8 cellular contexts compared by ENCODE assay signal in genomic region chr19:2061093-2061935, GRCh38. TPM values are rescaled to one million over a fixed set of nuclear protein-coding genes. Genes with fewer than 3 reads are reported as not detected.
DNase-seq lines count a peak whose midpoint lies in the region; ATAC-seq and TF ChIP-seq lines count a peak whose summit lies in the region.

No MANE protein-coding gene starts in this region.

- no peaks in the 10 kb centered on the region for H3K27me3 Mint-ChIP-seq in IgD-negative memory B cell

- H3K36me3 Mint-ChIP-seq in IgD-negative memory B cell = peaks cover 1% of the 10 kb centered on the region

- H3K4me1 Mint-ChIP-seq in IgD-negative memory B cell = peaks cover 6 to 26% (median 20%) of the 10 kb centered on the region in 3 donors

- ATAC-seq in GM21529 (IDR thresholded peaks at IDR 0.05; ENCODE audit: unreplicated experiment) = peak; percentile 66

- DNase-seq in DMS114 treated with DMSO at 0.1 percent for 48 hours (lab: John Stamatoyannopoulos, UW; ENCODE audit: unreplicated experiment) (peak; percentile 87), OCI-M1 (lab: John Stamatoyannopoulos, UW) (peak; percentile 98), activated T-cell treated with anti-CD3 and anti-CD28 coated beads for 48 hours (ENCODE audit: low read depth) (peak; percentile 100), epithelial cell of proximal tubule (ENCODE audit: low read depth) (peak; percentile 63), mucosa of gallbladder (ENCODE audit: low spot score) (peak; percentile 100)
- DNase-seq in stimulated activated CD8-positive, alpha-beta memory T cell treated with anti-CD3 and anti-CD28 coated beads, Interleukin-4, amount 100 ng/mL, for 24 hours (ENCODE audit: low read depth) = peak; percentile 99

- no peak for TF ChIP-seq CTCF in epithelial cell of proximal tubule (conservative IDR thresholded peaks at IDR 0.05; ENCODE audit: low read depth, low read length)

- H3K4me3 Mint-ChIP-seq in IgD-negative memory B cell = peak overlapping the region; percentile 90 to 97 (median 95)

- no peaks in the 10 kb centered on the region for H3K9me3 Mint-ChIP-seq in IgD-negative memory B cell

- H3K4me3 ChIP-seq in epithelial cell of proximal tubule (ENCODE audit: low read depth, low read length) = peak overlapping the region; percentile 62

- H3K27ac Mint-ChIP-seq in IgD-negative memory B cell = peak overlapping the region; percentile 89 to 97 (median 96)

RNA-seq across cellular contexts. Expression of gene MKNK2, which starts 10.3 kb away (rescaled TPM):
- 83.9 TPM for polyA plus RNA-seq in IgD-negative memory B cell
- total RNA-seq in epithelial cell of proximal tubule = 118 and 154 TPM in 2 replicates
- 246 TPM for total RNA-seq in mucosa of gallbladder

RNA-seq across cellular contexts. Expression of gene MOB3A, which starts 34.8 kb away (rescaled TPM):
- 136 TPM for polyA plus RNA-seq in IgD-negative memory B cell
- total RNA-seq in epithelial cell of proximal tubule = 29.9 and 36.0 TPM in 2 replicates
- 59.0 TPM for total RNA-seq in mucosa of gallbladder

RNA-seq across cellular contexts. Expression of gene IZUMO4, which starts 35.4 kb away (rescaled TPM):
- polyA plus RNA-seq in IgD-negative memory B cell = 0.83 TPM
- total RNA-seq in epithelial cell of proximal tubule (1.0 and 5.2 TPM in 2 replicates), mucosa of gallbladder (11.5 TPM)

RNA-seq across cellular contexts. Expression of gene BTBD2, which starts 45.8 kb away (rescaled TPM):
- polyA plus RNA-seq in IgD-negative memory B cell = 8.2 TPM
- total RNA-seq in epithelial cell of proximal tubule (56.2 and 59.7 TPM in 2 replicates), mucosa of gallbladder (92.2 TPM)

Comparison
In these comparisons a context has a peak if more than half of its experiments do, and no peak if none do; other contexts are left out.
1. Peak in every context shown above with its lines: DNase-seq, ATAC-seq and H3K4me3 ChIP-seq.